Comparison of ENCODE assay signal across 27 cellular contexts in the genomic region with DNA sequence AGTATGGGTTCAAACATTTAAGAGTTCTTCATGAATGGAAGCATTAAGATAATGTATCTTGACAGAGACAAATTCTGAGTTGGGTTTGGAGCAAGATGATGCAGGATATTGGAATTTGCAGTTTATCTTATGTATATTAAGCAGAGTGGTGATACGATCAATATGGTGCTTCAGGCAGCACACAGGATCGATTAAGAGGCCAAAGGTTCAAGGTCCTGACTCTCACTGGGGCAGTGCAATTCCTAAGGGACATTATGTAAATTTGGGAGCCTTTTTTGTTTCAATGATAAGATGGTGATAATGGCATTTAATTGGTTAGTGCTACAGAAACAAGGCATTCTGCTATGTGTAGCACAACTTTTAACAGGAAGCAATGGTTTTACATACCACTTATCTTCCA.
"Had no signal": no experiment of that assay in that cellular context is flagged by ENCODE, and none has a peak within 500 bp of the region (broad histone marks: within the 10 kb centered on the region; RNA-seq: fewer than 3 reads in every experiment).

No MANE protein-coding gene starts in this region.

- DNase-seq: cerebellar nuclear complex; dorsolateral prefrontal cortex; effector CD4-positive, alpha-beta T cell; head of caudate nucleus; kidney; left cardiac atrium; left ventricle myocardium inferior; lower lobe of right lung; mucosa of descending colon; naive thymus-derived CD4-positive, alpha-beta T cell; sigmoid colon; stimulated activated CD4-positive, alpha-beta T cell treated with anti-CD3 and anti-CD28 coated beads, Interleukin-2, amount 100 ng/mL, for 24 hours; stimulated activated CD4-positive, alpha-beta T cell treated with anti-CD3 and anti-CD28 coated beads, Interleukin-4, amount 100 ng/mL, for 24 hours; stimulated activated naive CD8-positive, alpha-beta T cell treated with anti-CD3 and anti-CD28 coated beads, Interleukin-15, Interleukin-2, amounts not matched to agents 100 U/mL and 50 U/mL, for 24 hours; substantia nigra; testis; tibial artery; upper lobe of left lung had no signal

- H3K9ac ChIP-seq: neural progenitor cell, parathyroid adenoma had no signal

- ATAC-seq: left cardiac atrium; lower lobe of right lung; mucosa of descending colon; naive thymus-derived CD4-positive, alpha-beta T cell; stimulated activated effector memory CD8-positive, alpha-beta T cell treated with anti-CD3 and anti-CD28 coated beads, Interleukin-12 subunit alpha, Interleukin-12 subunit beta, amount 100 ng/mL, for 72 hours; stimulated activated naive CD8-positive, alpha-beta T cell treated with anti-CD3 and anti-CD28 coated beads, Interleukin-15, Interleukin-2, amounts not matched to agents 100 U/mL and 50 U/mL, for 24 hours had no signal

- H3K79me2 ChIP-seq: parathyroid adenoma had no signal

- H3K9me3 ChIP-seq: left ventricle myocardium inferior, lower lobe of right lung, mucosa of descending colon, prostate gland, right atrium auricular region, sigmoid colon, testis, tibial artery, upper lobe of left lung had no signal

- H3K27ac ChIP-seq: dorsolateral prefrontal cortex, left ventricle myocardium inferior, lower lobe of right lung, neural progenitor cell, parathyroid adenoma, prostate gland, right atrium auricular region, sigmoid colon, testis, tibial artery, upper lobe of left lung had no signal

- H3K4me3 Mint-ChIP-seq: memory B cell; mesothelial cell of epicardium; naive thymus-derived CD4-positive, alpha-beta T cell; nephron; neural progenitor cell; stimulated activated effector memory CD8-positive, alpha-beta T cell treated with anti-CD3 and anti-CD28 coated beads, Interleukin-12 subunit alpha, Interleukin-12 subunit beta, amount 100 ng/mL, for 72 hours had no signal

- H3K4me1 Mint-ChIP-seq: memory B cell; naive thymus-derived CD4-positive, alpha-beta T cell; nephron; neural progenitor cell; stimulated activated effector memory CD8-positive, alpha-beta T cell treated with anti-CD3 and anti-CD28 coated beads, Interleukin-12 subunit alpha, Interleukin-12 subunit beta, amount 100 ng/mL, for 72 hours had no signal

- FAIRE-seq: urothelium cell line had no signal

- H3K4me1 ChIP-seq: left ventricle myocardium inferior, lower lobe of right lung, neural progenitor cell, parathyroid adenoma, prostate gland, right atrium auricular region, sigmoid colon, testis, tibial artery, upper lobe of left lung had no signal

- H3K9me3 Mint-ChIP-seq: memory B cell, nephron, neural progenitor cell had no signal

- H3K36me3 ChIP-seq: left ventricle myocardium inferior, lower lobe of right lung, neural progenitor cell, prostate gland, right atrium auricular region, sigmoid colon, tibial artery, upper lobe of left lung had no signal

- H3K27me3 ChIP-seq: dorsolateral prefrontal cortex, neural progenitor cell, right atrium auricular region, sigmoid colon, testis, tibial artery, upper lobe of left lung had no signal

- H3K4me3 ChIP-seq: dorsolateral prefrontal cortex, left ventricle myocardium inferior, lower lobe of right lung, mucosa of descending colon, neural progenitor cell, prostate gland, right atrium auricular region, sigmoid colon, testis, tibial artery, upper lobe of left lung had no signal

- H3K4me2 ChIP-seq: neural progenitor cell had no signal

- H2AFZ ChIP-seq: neural progenitor cell, parathyroid adenoma had no signal

- H3K36me3 Mint-ChIP-seq: memory B cell; mesothelial cell of epicardium; naive thymus-derived CD4-positive, alpha-beta T cell; neural progenitor cell; stimulated activated effector memory CD8-positive, alpha-beta T cell treated with anti-CD3 and anti-CD28 coated beads, Interleukin-12 subunit alpha, Interleukin-12 subunit beta, amount 100 ng/mL, for 72 hours had no signal

- H3K27ac Mint-ChIP-seq: memory B cell; mesothelial cell of epicardium; naive thymus-derived CD4-positive, alpha-beta T cell; nephron; neural progenitor cell; stimulated activated effector memory CD8-positive, alpha-beta T cell treated with anti-CD3 and anti-CD28 coated beads, Interleukin-12 subunit alpha, Interleukin-12 subunit beta, amount 100 ng/mL, for 72 hours had no signal

- H3K27me3 Mint-ChIP-seq: memory B cell; naive thymus-derived CD4-positive, alpha-beta T cell had no signal
